8 cellular contexts compared by ENCODE assay signal in the genomic region with DNA sequence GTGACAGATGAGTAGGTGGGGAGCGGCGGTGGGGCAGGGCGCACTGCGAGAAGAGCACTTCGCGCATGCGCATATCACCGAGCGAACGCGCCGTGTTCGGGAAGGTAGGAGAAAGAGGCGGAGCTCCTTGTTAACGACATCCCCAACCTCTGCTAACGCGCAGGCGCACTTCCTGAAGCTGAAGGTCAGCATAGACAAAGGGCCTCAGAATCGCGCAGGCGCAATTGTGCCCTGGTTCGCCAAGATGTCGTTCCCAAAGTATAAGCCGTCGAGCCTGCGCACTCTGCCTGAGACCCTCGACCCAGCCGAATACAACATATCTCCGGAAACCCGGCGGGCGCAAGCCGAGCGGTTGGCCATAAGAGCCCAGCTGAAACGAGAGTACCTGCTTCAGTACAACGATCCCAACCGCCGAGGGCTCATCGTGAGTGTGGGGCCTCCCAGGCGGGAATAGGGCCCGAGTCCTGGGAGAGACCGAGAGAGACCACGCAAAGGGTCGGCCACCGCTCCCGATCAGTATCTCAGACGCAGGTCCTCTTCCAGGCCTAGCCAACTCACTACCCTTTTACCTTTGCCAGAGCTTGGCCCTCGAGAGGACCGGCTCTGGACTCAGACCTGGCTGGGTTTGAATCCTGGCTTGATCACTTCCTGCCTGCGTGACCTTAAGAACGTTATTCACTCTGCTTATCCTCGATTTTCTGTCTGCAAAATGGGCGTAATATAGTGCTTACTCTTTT. TPM values are rescaled to one million over a fixed set of nuclear protein-coding genes. Genes with fewer than 3 reads are reported as not detected.
DNase-seq lines count a peak whose midpoint lies in the region; ATAC-seq and TF ChIP-seq lines count a peak whose summit lies in the region.

A gene (plus strand): TSS at position 221 of the 737 bp plus-strand sequence. CDS start 24 bp downstream, at position 245.

- H3K4me3 ChIP-seq in neural progenitor cell: peak within 1 kb of the TSS; percentile 96

- in situ Hi-C loops in SK-MEL-5 (cut with HindIII; ENCODE audit: low pct_unique_long_range_greater_than_20kb, low sequenced_read_pairs): no loop called here

- H3K36me3 Mint-ChIP-seq in neural progenitor cell: peaks cover 7% of the 10 kb centered on the region

- TF ChIP-seq CTCF in foreskin keratinocyte (conservative IDR thresholded peaks at IDR 0.05) (no peak), neural progenitor cell (IDR thresholded peaks at IDR 0.05) (no peak)

- H3K27me3 Mint-ChIP-seq in neural progenitor cell (ENCODE audit: insufficient read depth, low read depth): peaks cover 5% of the 10 kb centered on the region

- peak within 1 kb of the TSS; percentile 84 for H3K27ac Mint-ChIP-seq in neural progenitor cell

- peaks cover 4% of the 10 kb centered on the region for H3K27me3 ChIP-seq in foreskin keratinocyte
- no peaks in the 10 kb centered on the region for H3K27me3 ChIP-seq in neural progenitor cell

- H3K9me3 Mint-ChIP-seq in neural progenitor cell: no peaks in the 10 kb centered on the region

- peaks cover 6% of the 10 kb centered on the region for H3F3A ChIP-seq in neural progenitor cell (ENCODE audit: low read depth)

- peak within 1 kb of the TSS; percentile 87 for H3K9ac ChIP-seq in neural progenitor cell

- H3K4me1 ChIP-seq in foreskin keratinocyte: peaks cover 12% of the 10 kb centered on the region
- peaks cover 4% of the 10 kb centered on the region for H3K4me1 ChIP-seq in neural progenitor cell

- H3K36me3 ChIP-seq in neural progenitor cell: peaks cover 8% of the 10 kb centered on the region

- DNase-seq in GF-D8 (lab: John Stamatoyannopoulos, UW) (peak; percentile 96), HEK293T (ENCODE audit: extremely low spot score) (peak; percentile 99), MV-4-11 (lab: John Stamatoyannopoulos, UW) (peak; percentile 98), SK-MEL-5 (ENCODE audit: low read depth, low spot score) (peak; percentile 99), foreskin keratinocyte (peak; percentile 90 to 95), neural progenitor cell (ENCODE audit: low spot score) (peak; percentile 98), stromal cell of bone marrow (ENCODE audit: low read depth) (peak; percentile 97)
- DNase-seq in activated naive CD4-positive, alpha-beta T cell treated with Interleukin-2 at 50 U/mL for 16 hours: peak; percentile 94

- H3K79me2 ChIP-seq in neural progenitor cell (ENCODE audit: low read depth): peaks cover 44% of the 10 kb centered on the region

- POLR2A ChIA-PET in HEK293T (lab: Yijun Ruan, JAX): interaction anchor here (0.7 to 2.9 kb wide), 18 partner anchors 9 to 501 kb away, joined by 3 to 31 read pairs (median 3); a partner anchor contains a TSS

- H3K27ac ChIP-seq in foreskin keratinocyte (peak within 1 kb of the TSS; percentile 68), neural progenitor cell (peak within 1 kb of the TSS; percentile 85)

- H4K20me1 ChIP-seq in neural progenitor cell (ENCODE audit: low read depth): peaks cover 33% of the 10 kb centered on the region

- H3K4me2 ChIP-seq in neural progenitor cell: peak within 1 kb of the TSS; percentile 75

- no peaks in the 10 kb centered on the region for H3K9me3 ChIP-seq in neural progenitor cell (ENCODE audit: low read depth)

- H2AFZ ChIP-seq in neural progenitor cell (replicated peaks): peak within 1 kb of the TSS; percentile 99

- H3K4me1 Mint-ChIP-seq in neural progenitor cell: peaks cover 10% of the 10 kb centered on the region

- CTCF ChIA-PET in HEK293T (lab: Yijun Ruan, JAX): interaction anchor here (1.1 to 1.3 kb wide), 3 partner anchors 8 to 179 kb away, joined by 3 to 4 read pairs (median 3); no protein-coding TSS in a partner anchor

- H3K4me3 Mint-ChIP-seq in neural progenitor cell: peak within 1 kb of the TSS; percentile 96

- peak; percentile 98 for ATAC-seq in foreskin keratinocyte

TF ChIP-seq in HEK293T, 16 proteins besides CTCF, POLR2A, EP300 and RAD21:
- TF ChIP-seq FOXM1 (IDR thresholded peaks at IDR 0.05; ENCODE audit: borderline replicate concordance) (no peak), L3MBTL2 (conservative IDR thresholded peaks at IDR 0.05) (peak; percentile 33)

RNA-seq across cellular contexts. Expression of the gene that starts here (rescaled TPM):
- 291 and 293 TPM in 2 replicates for total RNA-seq in SK-MEL-5 (2014; rRNA removed; shearing (Covaris generic))
- 273 and 305 TPM in 2 replicates for polyA plus RNA-seq in SK-MEL-5 (2015; cell fraction: cytosol; rRNA removed)
- 23.1 and 58.8 TPM in 2 replicates for polyA plus RNA-seq in SK-MEL-5 (2015; cell fraction: nucleus; rRNA removed)
- total RNA-seq in foreskin keratinocyte: 164 and 169 TPM in 2 replicates
- 264 and 273 TPM in 2 replicates for polyA plus RNA-seq in foreskin keratinocyte
- total RNA-seq in neural progenitor cell (ENCODE audit: low replicate concordance): 132 and 172 TPM in 2 replicates

Comparison
In these comparisons a context has a peak if more than half of its experiments do, and no peak if none do; other contexts are left out.
1. Peak in every context shown above with its lines: DNase-seq, ATAC-seq, H3K4me3 ChIP-seq and H3K27ac ChIP-seq.